In the genomic region with DNA sequence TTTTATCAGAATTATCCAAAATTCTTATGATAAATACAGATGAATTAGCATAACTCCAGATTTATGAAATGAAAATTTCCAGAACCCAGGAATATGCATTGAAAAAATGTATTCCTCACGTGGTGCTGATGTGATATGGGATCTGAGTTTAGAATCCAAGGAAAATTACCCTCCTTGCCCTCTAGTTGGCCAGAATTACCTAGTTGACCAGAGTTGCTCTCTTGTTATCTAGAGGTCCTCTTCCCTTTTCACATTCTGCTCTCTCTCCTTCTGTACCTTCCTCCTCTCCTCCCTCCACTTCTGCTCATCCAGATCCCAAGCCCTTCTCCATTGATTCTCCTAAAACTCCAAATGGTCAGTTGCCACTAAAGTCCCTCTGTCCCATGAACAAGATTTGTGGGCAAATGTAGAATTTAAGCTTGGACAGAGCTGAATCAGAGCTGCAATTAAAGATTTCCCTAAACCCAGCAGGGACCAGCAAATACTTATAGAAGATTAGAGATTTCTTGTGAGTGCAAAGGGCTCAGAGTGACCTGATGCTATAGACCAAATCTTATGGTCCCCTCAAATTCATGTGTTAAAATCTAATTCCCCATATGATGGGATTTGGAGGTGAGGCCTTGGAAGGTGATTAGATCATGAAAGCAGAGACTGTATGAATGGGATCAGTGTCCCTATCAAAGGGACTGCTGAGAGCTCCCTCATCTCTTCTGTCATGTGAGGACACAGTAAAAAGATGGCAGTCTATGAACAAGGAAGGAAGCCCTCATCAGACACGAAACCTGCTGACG, we compare ENCODE assay signal across 1 cellular context.
TF ChIP-seq lines count a peak whose summit lies in the region.

No MANE protein-coding gene starts in this region.

TF ChIP-seq in K562, 482 proteins besides CTCF, POLR2A, EP300 and RAD21 (continued from another document and continues in another):
- TF ChIP-seq ZNF23 (CRISPR knock-in tag; IDR thresholded peaks at IDR 0.05) (no peak), SAFB2 (IDR thresholded peaks at IDR 0.05; ENCODE audit: borderline replicate concordance, low read depth, low read length, severe bottlenecking) (no peak), IRF2 (CRISPR knock-in tag; IDR thresholded peaks at IDR 0.05) (peak; percentile 88), MTA1 (IDR thresholded peaks at IDR 0.05; ENCODE audit: borderline replicate concordance) (no peak), STAT5A (IDR thresholded peaks at IDR 0.05; ENCODE audit: borderline replicate concordance, low read length) (peak; percentile 9; the same call in 1 of the 2 replicates), SRSF7 (optimal IDR thresholded peaks at IDR 0.05; ENCODE audit: low read depth, low read length) (no peak), E2F3 (CRISPR knock-in tag; IDR thresholded peaks at IDR 0.05) (no peak), DNMT1 (IDR thresholded peaks at IDR 0.05) (no peak), ZKSCAN8 (CRISPR knock-in tag; IDR thresholded peaks at IDR 0.05) (no peak), SIX5 (IDR thresholded peaks at IDR 0.05; ENCODE audit: borderline replicate concordance in 1 of 2, insufficient read depth in 1 of 2, low read depth in 1 of 2, low read length in 2 of 2) (0 out of 4 replicates have a peak, but pooled peaks of 1 of the 2 experiments have one; percentile 1), ZNF431 (CRISPR knock-in tag; IDR thresholded peaks at IDR 0.05) (no peak), NFE2L1 (tag; IDR thresholded peaks at IDR 0.05; ENCODE audit: borderline replicate concordance, low read depth) (no peak), CTBP1 (IDR thresholded peaks at IDR 0.05; ENCODE audit: borderline replicate concordance) (no peak), BCOR (IDR thresholded peaks at IDR 0.05) (no peak), LEF1 (IDR thresholded peaks at IDR 0.05) (no peak), KHSRP (IDR thresholded peaks at IDR 0.05) (no peak), ZZZ3 (IDR thresholded peaks at IDR 0.05) (no peak), ESRRA (IDR thresholded peaks at IDR 0.05; ENCODE audit: borderline replicate concordance, low read depth) (no peak), SAFB (IDR thresholded peaks at IDR 0.05; ENCODE audit: borderline replicate concordance, low read depth, low read length) (no peak), SMAD2 (IDR thresholded peaks at IDR 0.05; ENCODE audit: low read depth, low read length) (no peak), MBD2 (IDR thresholded peaks at IDR 0.05; ENCODE audit: borderline replicate concordance, low read depth) (no peak), CREB1 (IDR thresholded peaks at IDR 0.05) (no peak), CREB1 (CRISPR knock-in tag; IDR thresholded peaks at IDR 0.05) (no peak), GABPA (tag; conservative IDR thresholded peaks at IDR 0.05; ENCODE audit: low read depth) (no peak)
- TF ChIP-seq, protein P1, sequence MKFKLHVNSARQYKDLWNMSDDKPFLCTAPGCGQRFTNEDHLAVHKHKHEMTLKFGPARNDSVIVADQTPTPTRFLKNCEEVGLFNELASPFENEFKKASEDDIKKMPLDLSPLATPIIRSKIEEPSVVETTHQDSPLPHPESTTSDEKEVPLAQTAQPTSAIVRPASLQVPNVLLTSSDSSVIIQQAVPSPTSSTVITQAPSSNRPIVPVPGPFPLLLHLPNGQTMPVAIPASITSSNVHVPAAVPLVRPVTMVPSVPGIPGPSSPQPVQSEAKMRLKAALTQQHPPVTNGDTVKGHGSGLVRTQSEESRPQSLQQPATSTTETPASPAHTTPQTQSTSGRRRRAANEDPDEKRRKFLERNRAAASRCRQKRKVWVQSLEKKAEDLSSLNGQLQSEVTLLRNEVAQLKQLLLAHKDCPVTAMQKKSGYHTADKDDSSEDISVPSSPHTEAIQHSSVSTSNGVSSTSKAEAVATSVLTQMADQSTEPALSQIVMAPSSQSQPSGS (CRISPR knock-in tag; IDR thresholded peaks at IDR 0.05): 0 out of 2 replicates have a peak, but pooled peaks have one; percentile 69
- TF ChIP-seq, protein P2, sequence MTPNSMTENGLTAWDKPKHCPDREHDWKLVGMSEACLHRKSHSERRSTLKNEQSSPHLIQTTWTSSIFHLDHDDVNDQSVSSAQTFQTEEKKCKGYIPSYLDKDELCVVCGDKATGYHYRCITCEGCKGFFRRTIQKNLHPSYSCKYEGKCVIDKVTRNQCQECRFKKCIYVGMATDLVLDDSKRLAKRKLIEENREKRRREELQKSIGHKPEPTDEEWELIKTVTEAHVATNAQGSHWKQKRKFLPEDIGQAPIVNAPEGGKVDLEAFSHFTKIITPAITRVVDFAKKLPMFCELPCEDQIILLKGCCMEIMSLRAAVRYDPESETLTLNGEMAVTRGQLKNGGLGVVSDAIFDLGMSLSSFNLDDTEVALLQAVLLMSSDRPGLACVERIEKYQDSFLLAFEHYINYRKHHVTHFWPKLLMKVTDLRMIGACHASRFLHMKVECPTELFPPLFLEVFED (CRISPR knock-in tag; conservative IDR thresholded peaks at IDR 0.05): no peak
- TF ChIP-seq, protein P3, sequence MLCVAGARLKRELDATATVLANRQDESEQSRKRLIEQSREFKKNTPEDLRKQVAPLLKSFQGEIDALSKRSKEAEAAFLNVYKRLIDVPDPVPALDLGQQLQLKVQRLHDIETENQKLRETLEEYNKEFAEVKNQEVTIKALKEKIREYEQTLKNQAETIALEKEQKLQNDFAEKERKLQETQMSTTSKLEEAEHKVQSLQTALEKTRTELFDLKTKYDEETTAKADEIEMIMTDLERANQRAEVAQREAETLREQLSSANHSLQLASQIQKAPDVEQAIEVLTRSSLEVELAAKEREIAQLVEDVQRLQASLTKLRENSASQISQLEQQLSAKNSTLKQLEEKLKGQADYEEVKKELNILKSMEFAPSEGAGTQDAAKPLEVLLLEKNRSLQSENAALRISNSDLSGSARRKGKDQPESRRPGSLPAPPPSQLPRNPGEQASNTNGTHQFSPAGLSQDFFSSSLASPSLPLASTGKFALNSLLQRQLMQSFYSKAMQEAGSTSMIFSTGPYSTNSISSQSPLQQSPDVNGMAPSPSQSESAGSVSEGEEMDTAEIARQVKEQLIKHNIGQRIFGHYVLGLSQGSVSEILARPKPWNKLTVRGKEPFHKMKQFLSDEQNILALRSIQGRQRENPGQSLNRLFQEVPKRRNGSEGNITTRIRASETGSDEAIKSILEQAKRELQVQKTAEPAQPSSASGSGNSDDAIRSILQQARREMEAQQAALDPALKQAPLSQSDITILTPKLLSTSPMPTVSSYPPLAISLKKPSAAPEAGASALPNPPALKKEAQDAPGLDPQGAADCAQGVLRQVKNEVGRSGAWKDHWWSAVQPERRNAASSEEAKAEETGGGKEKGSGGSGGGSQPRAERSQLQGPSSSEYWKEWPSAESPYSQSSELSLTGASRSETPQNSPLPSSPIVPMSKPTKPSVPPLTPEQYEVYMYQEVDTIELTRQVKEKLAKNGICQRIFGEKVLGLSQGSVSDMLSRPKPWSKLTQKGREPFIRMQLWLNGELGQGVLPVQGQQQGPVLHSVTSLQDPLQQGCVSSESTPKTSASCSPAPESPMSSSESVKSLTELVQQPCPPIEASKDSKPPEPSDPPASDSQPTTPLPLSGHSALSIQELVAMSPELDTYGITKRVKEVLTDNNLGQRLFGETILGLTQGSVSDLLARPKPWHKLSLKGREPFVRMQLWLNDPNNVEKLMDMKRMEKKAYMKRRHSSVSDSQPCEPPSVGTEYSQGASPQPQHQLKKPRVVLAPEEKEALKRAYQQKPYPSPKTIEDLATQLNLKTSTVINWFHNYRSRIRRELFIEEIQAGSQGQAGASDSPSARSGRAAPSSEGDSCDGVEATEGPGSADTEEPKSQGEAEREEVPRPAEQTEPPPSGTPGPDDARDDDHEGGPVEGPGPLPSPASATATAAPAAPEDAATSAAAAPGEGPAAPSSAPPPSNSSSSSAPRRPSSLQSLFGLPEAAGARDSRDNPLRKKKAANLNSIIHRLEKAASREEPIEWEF (CRISPR knock-in tag; IDR thresholded peaks at IDR 0.05): no peak
- TF ChIP-seq, protein P4, sequence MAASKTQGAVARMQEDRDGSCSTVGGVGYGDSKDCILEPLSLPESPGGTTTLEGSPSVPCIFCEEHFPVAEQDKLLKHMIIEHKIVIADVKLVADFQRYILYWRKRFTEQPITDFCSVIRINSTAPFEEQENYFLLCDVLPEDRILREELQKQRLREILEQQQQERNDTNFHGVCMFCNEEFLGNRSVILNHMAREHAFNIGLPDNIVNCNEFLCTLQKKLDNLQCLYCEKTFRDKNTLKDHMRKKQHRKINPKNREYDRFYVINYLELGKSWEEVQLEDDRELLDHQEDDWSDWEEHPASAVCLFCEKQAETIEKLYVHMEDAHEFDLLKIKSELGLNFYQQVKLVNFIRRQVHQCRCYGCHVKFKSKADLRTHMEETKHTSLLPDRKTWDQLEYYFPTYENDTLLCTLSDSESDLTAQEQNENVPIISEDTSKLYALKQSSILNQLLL (CRISPR knock-in tag; IDR thresholded peaks at IDR 0.05; ENCODE audit: borderline replicate concordance): no peak
- TF ChIP-seq, protein P5, sequence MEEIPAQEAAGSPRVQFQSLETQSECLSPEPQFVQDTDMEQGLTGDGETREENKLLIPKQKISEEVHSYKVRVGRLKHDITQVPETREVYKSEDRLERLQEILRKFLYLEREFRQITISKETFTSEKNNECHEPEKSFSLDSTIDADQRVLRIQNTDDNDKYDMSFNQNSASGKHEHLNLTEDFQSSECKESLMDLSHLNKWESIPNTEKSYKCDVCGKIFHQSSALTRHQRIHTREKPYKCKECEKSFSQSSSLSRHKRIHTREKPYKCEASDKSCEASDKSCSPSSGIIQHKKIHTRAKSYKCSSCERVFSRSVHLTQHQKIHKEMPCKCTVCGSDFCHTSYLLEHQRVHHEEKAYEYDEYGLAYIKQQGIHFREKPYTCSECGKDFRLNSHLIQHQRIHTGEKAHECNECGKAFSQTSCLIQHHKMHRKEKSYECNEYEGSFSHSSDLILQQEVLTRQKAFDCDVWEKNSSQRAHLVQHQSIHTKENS (CRISPR knock-in tag; IDR thresholded peaks at IDR 0.05): no peak
- TF ChIP-seq, protein P6, sequence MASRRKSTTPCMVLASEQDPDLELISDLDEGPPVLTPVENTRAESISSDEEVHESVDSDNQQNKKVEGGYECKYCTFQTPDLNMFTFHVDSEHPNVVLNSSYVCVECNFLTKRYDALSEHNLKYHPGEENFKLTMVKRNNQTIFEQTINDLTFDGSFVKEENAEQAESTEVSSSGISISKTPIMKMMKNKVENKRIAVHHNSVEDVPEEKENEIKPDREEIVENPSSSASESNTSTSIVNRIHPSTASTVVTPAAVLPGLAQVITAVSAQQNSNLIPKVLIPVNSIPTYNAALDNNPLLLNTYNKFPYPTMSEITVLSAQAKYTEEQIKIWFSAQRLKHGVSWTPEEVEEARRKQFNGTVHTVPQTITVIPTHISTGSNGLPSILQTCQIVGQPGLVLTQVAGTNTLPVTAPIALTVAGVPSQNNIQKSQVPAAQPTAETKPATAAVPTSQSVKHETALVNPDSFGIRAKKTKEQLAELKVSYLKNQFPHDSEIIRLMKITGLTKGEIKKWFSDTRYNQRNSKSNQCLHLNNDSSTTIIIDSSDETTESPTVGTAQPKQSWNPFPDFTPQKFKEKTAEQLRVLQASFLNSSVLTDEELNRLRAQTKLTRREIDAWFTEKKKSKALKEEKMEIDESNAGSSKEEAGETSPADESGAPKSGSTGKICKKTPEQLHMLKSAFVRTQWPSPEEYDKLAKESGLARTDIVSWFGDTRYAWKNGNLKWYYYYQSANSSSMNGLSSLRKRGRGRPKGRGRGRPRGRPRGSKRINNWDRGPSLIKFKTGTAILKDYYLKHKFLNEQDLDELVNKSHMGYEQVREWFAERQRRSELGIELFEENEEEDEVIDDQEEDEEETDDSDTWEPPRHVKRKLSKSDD (conservative IDR thresholded peaks at IDR 0.05; ENCODE audit: low read length): no peak
- TF ChIP-seq, protein P7, sequence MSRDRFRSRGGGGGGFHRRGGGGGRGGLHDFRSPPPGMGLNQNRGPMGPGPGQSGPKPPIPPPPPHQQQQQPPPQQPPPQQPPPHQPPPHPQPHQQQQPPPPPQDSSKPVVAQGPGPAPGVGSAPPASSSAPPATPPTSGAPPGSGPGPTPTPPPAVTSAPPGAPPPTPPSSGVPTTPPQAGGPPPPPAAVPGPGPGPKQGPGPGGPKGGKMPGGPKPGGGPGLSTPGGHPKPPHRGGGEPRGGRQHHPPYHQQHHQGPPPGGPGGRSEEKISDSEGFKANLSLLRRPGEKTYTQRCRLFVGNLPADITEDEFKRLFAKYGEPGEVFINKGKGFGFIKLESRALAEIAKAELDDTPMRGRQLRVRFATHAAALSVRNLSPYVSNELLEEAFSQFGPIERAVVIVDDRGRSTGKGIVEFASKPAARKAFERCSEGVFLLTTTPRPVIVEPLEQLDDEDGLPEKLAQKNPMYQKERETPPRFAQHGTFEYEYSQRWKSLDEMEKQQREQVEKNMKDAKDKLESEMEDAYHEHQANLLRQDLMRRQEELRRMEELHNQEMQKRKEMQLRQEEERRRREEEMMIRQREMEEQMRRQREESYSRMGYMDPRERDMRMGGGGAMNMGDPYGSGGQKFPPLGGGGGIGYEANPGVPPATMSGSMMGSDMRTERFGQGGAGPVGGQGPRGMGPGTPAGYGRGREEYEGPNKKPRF (IDR thresholded peaks at IDR 0.05; ENCODE audit: low read depth, low read length): no peak
- TF ChIP-seq, protein P8, sequence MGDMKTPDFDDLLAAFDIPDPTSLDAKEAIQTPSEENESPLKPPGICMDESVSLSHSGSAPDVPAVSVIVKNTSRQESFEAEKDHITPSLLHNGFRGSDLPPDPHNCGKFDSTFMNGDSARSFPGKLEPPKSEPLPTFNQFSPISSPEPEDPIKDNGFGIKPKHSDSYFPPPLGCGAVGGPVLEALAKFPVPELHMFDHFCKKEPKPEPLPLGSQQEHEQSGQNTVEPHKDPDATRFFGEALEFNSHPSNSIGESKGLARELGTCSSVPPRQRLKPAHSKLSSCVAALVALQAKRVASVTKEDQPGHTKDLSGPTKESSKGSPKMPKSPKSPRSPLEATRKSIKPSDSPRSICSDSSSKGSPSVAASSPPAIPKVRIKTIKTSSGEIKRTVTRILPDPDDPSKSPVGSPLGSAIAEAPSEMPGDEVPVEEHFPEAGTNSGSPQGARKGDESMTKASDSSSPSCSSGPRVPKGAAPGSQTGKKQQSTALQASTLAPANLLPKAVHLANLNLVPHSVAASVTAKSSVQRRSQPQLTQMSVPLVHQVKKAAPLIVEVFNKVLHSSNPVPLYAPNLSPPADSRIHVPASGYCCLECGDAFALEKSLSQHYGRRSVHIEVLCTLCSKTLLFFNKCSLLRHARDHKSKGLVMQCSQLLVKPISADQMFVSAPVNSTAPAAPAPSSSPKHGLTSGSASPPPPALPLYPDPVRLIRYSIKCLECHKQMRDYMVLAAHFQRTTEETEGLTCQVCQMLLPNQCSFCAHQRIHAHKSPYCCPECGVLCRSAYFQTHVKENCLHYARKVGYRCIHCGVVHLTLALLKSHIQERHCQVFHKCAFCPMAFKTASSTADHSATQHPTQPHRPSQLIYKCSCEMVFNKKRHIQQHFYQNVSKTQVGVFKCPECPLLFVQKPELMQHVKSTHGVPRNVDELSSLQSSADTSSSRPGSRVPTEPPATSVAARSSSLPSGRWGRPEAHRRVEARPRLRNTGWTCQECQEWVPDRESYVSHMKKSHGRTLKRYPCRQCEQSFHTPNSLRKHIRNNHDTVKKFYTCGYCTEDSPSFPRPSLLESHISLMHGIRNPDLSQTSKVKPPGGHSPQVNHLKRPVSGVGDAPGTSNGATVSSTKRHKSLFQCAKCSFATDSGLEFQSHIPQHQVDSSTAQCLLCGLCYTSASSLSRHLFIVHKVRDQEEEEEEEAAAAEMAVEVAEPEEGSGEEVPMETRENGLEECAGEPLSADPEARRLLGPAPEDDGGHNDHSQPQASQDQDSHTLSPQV (IDR thresholded peaks at IDR 0.05): no peak
- TF ChIP-seq, protein P9, sequence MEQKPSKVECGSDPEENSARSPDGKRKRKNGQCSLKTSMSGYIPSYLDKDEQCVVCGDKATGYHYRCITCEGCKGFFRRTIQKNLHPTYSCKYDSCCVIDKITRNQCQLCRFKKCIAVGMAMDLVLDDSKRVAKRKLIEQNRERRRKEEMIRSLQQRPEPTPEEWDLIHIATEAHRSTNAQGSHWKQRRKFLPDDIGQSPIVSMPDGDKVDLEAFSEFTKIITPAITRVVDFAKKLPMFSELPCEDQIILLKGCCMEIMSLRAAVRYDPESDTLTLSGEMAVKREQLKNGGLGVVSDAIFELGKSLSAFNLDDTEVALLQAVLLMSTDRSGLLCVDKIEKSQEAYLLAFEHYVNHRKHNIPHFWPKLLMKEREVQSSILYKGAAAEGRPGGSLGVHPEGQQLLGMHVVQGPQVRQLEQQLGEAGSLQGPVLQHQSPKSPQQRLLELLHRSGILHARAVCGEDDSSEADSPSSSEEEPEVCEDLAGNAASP (IDR thresholded peaks at IDR 0.05): no peak
